ENCODE assay signal across 24 cellular contexts in the genomic region with DNA sequence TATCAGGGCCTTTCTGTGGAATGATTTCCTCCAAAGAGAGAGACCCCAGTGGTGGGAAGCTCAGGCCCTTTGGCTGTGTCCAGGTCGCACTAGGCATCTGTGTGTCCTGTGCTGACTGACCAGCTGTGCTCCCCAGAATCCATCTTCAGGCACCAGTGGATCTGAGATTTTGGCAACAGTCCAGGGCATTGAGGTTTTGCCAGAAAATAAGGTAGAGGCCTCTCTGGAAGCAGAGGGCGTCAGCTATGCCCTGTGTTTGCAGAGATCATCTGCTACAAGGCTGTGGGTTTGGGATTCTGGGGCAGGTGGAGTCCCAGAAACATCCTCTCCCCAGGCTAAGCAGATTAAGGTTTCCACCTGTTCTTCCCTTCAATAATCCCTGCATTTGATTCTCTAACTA. TPM values are rescaled to one million over a fixed set of nuclear protein-coding genes. Genes with fewer than 3 reads are reported as not detected.
DNase-seq lines count a peak whose midpoint lies in the region; ATAC-seq, FAIRE-seq and TF ChIP-seq lines count a peak whose summit lies in the region.
"Had no signal": no experiment of that assay in that cellular context is flagged by ENCODE, and none has a peak within 500 bp of the region (broad histone marks: within the 10 kb centered on the region; RNA-seq: fewer than 3 reads in every experiment).

No MANE protein-coding gene starts in this region.

- POLR2A ChIA-PET in HepG2 (lab: Yijun Ruan, JAX) = interaction anchor here (1.1 to 11.0 kb wide), 4 partner anchors 8 to 58 kb away, joined by 3 to 177 read pairs (median 6); a partner anchor contains a TSS
- POLR2A ChIA-PET in naive thymus-derived CD4-positive, alpha-beta T cell (lab: Charles Lee) = interaction anchor here (6.7 to 34.4 kb wide), 3 partner anchors 7 to 65 kb away, joined by 41 to 828 read pairs (median 71); a partner anchor contains a TSS

- WGBS in right lobe of liver (ENCODE audit: insufficient coverage, low coverage, low lambda C conversion rate, missing lambda C conversion rate) = no CpG with 5 or more reads among the region's 2 CpGs
- WGBS in HepG2 (ENCODE audit: low lambda C conversion rate) = 43% methylated on average over 1 of the region's 2 CpGs

- in situ Hi-C loops in HepG2 (cut with HindIII; ENCODE audit: extremely low pct_ligation_motif_present, low pct_unique_long_range_greater_than_20kb) = no loop called here

- TF ChIP-seq RAD21 in HepG2 (CRISPR knock-in tag; IDR thresholded peaks at IDR 0.05) = no peak

- no peak for TF ChIP-seq CTCF in right lobe of liver (IDR thresholded peaks at IDR 0.05)
- no peak for TF ChIP-seq CTCF in HepG2 (CRISPR knock-in tag; IDR thresholded peaks at IDR 0.05)
- no peak for TF ChIP-seq CTCF in GM10266 (IDR thresholded peaks at IDR 0.05; ENCODE audit: control insufficient read depth, insufficient read depth, low read depth, missing control alignments)

- H3K9me3 ChIP-seq in right lobe of liver (no peaks in the 10 kb centered on the region), HepG2 (ENCODE audit: low read length) (no peaks in the 10 kb centered on the region), T-helper 17 cell (ENCODE audit: control insufficient read depth, low read length, poor library complexity, severe bottlenecking) (no peaks in the 10 kb centered on the region)
- H3K9me3 ChIP-seq in naive thymus-derived CD4-positive, alpha-beta T cell (ENCODE audit: control insufficient read depth in 2 of 3, low read length in 3 of 3) = no peaks in the 10 kb centered on the region
- H3K9me3 ChIP-seq: BLaER1, gastrocnemius medialis, spleen had no signal

- H2AFZ ChIP-seq in HepG2 (ENCODE audit: low read length) = no peak overlapping the region

- no peak overlapping the region for H3K9ac ChIP-seq in HepG2 (ENCODE audit: insufficient read depth, low read depth, low read length)
- H3K9ac ChIP-seq: BLaER1 had no signal

- H3K27me3 ChIP-seq in right lobe of liver (no peaks in the 10 kb centered on the region), HepG2 (ENCODE audit: control insufficient read depth in 1 of 2, insufficient read depth in 2 of 2, low read length in 2 of 2) (peaks cover 2 to 3% of the 10 kb centered on the region in 2 experiments; a peak in 2 of 5 replicates)
- H3K27me3 ChIP-seq in naive thymus-derived CD4-positive, alpha-beta T cell (ENCODE audit: control insufficient read depth in 2 of 2, insufficient read depth in 2 of 2, low read length in 2 of 2) = no peaks in the 10 kb centered on the region
- H3K27me3 ChIP-seq: BLaER1, gastrocnemius medialis, spleen had no signal

- H4K20me1 ChIP-seq in HepG2 (ENCODE audit: insufficient read depth, low read length) = no peaks in the 10 kb centered on the region
- H4K20me1 ChIP-seq: BLaER1 had no signal

- H3K4me3 ChIP-seq in right lobe of liver = no peak overlapping the region
- no peak overlapping the region; a peak in 1 of 6 replicates for H3K4me3 ChIP-seq in HepG2 (replicated peaks in 1 of 3; ENCODE audit: insufficient read depth in 1 of 3, low read depth in 2 of 3, low read length in 3 of 3)
- no peak overlapping the region for H3K4me3 ChIP-seq in naive thymus-derived CD4-positive, alpha-beta T cell (ENCODE audit: low read length)
- H3K4me3 ChIP-seq: BLaER1, gastrocnemius medialis, spleen had no signal

- TF ChIP-seq EP300 in HepG2 (IDR thresholded peaks at IDR 0.05; ENCODE audit: low read depth in 2 of 2, low read length in 2 of 2) = no peak
- TF ChIP-seq EP300 in HepG2 (CRISPR knock-in tag; IDR thresholded peaks at IDR 0.05; ENCODE audit: borderline replicate concordance) = no peak

- BruUV-seq in HepG2 (replicated peaks; lab: Mats Ljungman, UMichigan) = no TSS peak

- H3K4me3 Mint-ChIP-seq in T-helper 17 cell = no peak overlapping the region
- H3K4me3 Mint-ChIP-seq in naive thymus-derived CD4-positive, alpha-beta T cell = no peak overlapping the region
- H3K4me3 Mint-ChIP-seq: activated B cell treated with CpG ODN at 0.5 μM for 24 hours; activated CD4-positive, alpha-beta memory T cell treated with anti-CD3 and anti-CD28 coated beads for 36 hours; H9; neural crest cell had no signal

- H3K27ac Mint-ChIP-seq in T-helper 17 cell = peak overlapping the region; percentile 94
- peak overlapping the region in 2 of 9 donors; percentile 6 to 57 for H3K27ac Mint-ChIP-seq in naive thymus-derived CD4-positive, alpha-beta T cell
- H3K27ac Mint-ChIP-seq: activated B cell treated with CpG ODN at 0.5 μM for 24 hours; activated CD4-positive, alpha-beta memory T cell treated with anti-CD3 and anti-CD28 coated beads for 36 hours had no signal

- H3K79me2 ChIP-seq in HepG2 (ENCODE audit: insufficient read depth, low read length) = no peaks in the 10 kb centered on the region

- CTCF ChIA-PET in HepG2 (lab: Yijun Ruan, JAX; ENCODE audit: low intra/inter-chr PET ratio, low total read pairs) = no interaction called here
- CTCF ChIA-PET in naive thymus-derived CD4-positive, alpha-beta T cell (lab: Charles Lee) = no interaction called here

- H3K27me3 Mint-ChIP-seq in T-helper 17 cell = no peaks in the 10 kb centered on the region
- peaks cover 0 to 11% (median 0%) of the 10 kb centered on the region in 5 donors for H3K27me3 Mint-ChIP-seq in naive thymus-derived CD4-positive, alpha-beta T cell
- H3K27me3 Mint-ChIP-seq: activated B cell treated with CpG ODN at 0.5 μM for 24 hours; activated CD4-positive, alpha-beta memory T cell treated with anti-CD3 and anti-CD28 coated beads for 36 hours had no signal

- peak; percentile 21 for DNase-seq in DMS153 treated with DMSO at 0.1 percent for 48 hours (lab: John Stamatoyannopoulos, UW; ENCODE audit: unreplicated experiment)
- DNase-seq in DMS153 (lab: John Stamatoyannopoulos, UW) = no peak
- DNase-seq in right lobe of liver = peak in 2 of 3 donors; percentile 38 to 76
- DNase-seq in HepG2 (ENCODE audit: low spot score) = no peak
- no peak for DNase-seq in T-helper 17 cell
- DNase-seq in naive thymus-derived CD4-positive, alpha-beta T cell = no peak
- no peak for DNase-seq in GM10266 (ENCODE audit: extremely low spot score)
- no peak for DNase-seq in SKM-1 (lab: John Stamatoyannopoulos, UW; ENCODE audit: unreplicated experiment)
- DNase-seq: activated B cell treated with CpG ODN at 0.5 μM for 24 hours; activated CD4-positive, alpha-beta memory T cell treated with anti-CD3 and anti-CD28 coated beads for 36 hours; activated naive CD4-positive, alpha-beta T cell treated with Interleukin-2 at 50 U/mL for 16 hours; central memory CD4-positive, alpha-beta T cell; gastrocnemius medialis; H9; left colon; midbrain; NCI-H2107; spleen; stimulated activated CD4-positive, alpha-beta T cell treated with anti-CD3 and anti-CD28 coated beads, Interleukin-4, amount 100 ng/mL, for 4 hours had no signal

- no peaks in the 10 kb centered on the region for H3K36me3 Mint-ChIP-seq in T-helper 17 cell (ENCODE audit: low read depth)
- peaks cover 0 to 4% (median 0%) of the 10 kb centered on the region in 5 donors for H3K36me3 Mint-ChIP-seq in naive thymus-derived CD4-positive, alpha-beta T cell
- H3K36me3 Mint-ChIP-seq: activated CD4-positive, alpha-beta memory T cell treated with anti-CD3 and anti-CD28 coated beads for 36 hours had no signal

- H3K4me2 ChIP-seq in HepG2 (ENCODE audit: low read depth, low read length) = no peak overlapping the region
- H3K4me2 ChIP-seq: BLaER1 had no signal

- peak overlapping the region in 1 of 3 donors; percentile 4 for H3K27ac ChIP-seq in right lobe of liver
- H3K27ac ChIP-seq in HepG2 (ENCODE audit: extremely low read length, insufficient read depth, low read length) = no peak overlapping the region
- no peak overlapping the region for H3K27ac ChIP-seq in naive thymus-derived CD4-positive, alpha-beta T cell (ENCODE audit: low read depth, low read length)
- H3K27ac ChIP-seq: BLaER1, spleen had no signal

- intact Hi-C loops in right lobe of liver (cut with DNase I) = no loop called here
- intact Hi-C loops in HepG2 (cut with micrococcal nuclease; ENCODE audit: unreplicated experiment) = no loop called here
- intact Hi-C loops in naive thymus-derived CD4-positive, alpha-beta T cell (cut with micrococcal nuclease) = no loop called here

- peaks cover 0 to 2% (median 0%) of the 10 kb centered on the region in 11 donors for H3K9me3 Mint-ChIP-seq in naive thymus-derived CD4-positive, alpha-beta T cell
- H3K9me3 Mint-ChIP-seq: activated B cell treated with CpG ODN at 0.5 μM for 24 hours; activated CD4-positive, alpha-beta memory T cell treated with anti-CD3 and anti-CD28 coated beads for 36 hours; H9; neural crest cell had no signal

- peaks cover 0 to 42% (median 13%) of the 10 kb centered on the region in 4 donors for H3K4me1 ChIP-seq in right lobe of liver
- peaks cover 73% of the 10 kb centered on the region for H3K4me1 ChIP-seq in HepG2 (ENCODE audit: insufficient read depth, low read length)
- peaks cover 20 to 22% of the 10 kb centered on the region in 2 donors for H3K4me1 ChIP-seq in naive thymus-derived CD4-positive, alpha-beta T cell (ENCODE audit: control insufficient read depth in 2 of 2, insufficient read depth in 2 of 2, low read length in 2 of 2)

- peak in 1 of 4 donors; percentile 6 for ATAC-seq in right lobe of liver
- no peak for ATAC-seq in HepG2
- no peak for ATAC-seq in T-helper 17 cell
- no peak for ATAC-seq in naive thymus-derived CD4-positive, alpha-beta T cell
- ATAC-seq: esophagus mucosa, gastrocnemius medialis, Right ventricle myocardium inferior had no signal

- H3K36me3 ChIP-seq in right lobe of liver = no peaks in the 10 kb centered on the region
- no peaks in the 10 kb centered on the region for H3K36me3 ChIP-seq in HepG2 (replicated peaks in 1 of 2; ENCODE audit: control insufficient read depth in 1 of 2, insufficient read depth in 2 of 2, low read length in 2 of 2)
- H3K36me3 ChIP-seq in naive thymus-derived CD4-positive, alpha-beta T cell (ENCODE audit: control insufficient read depth in 2 of 3, insufficient read depth in 3 of 3, low read length in 3 of 3) = no peaks in the 10 kb centered on the region
- H3K36me3 ChIP-seq: BLaER1, gastrocnemius medialis, spleen had no signal

- H3K4me1 Mint-ChIP-seq in T-helper 17 cell = peaks cover 55% of the 10 kb centered on the region
- H3K4me1 Mint-ChIP-seq in naive thymus-derived CD4-positive, alpha-beta T cell = peaks cover 33 to 55% (median 40%) of the 10 kb centered on the region in 7 donors

- no peak for TF ChIP-seq POLR2A in right lobe of liver (IDR thresholded peaks at IDR 0.05)
- TF ChIP-seq POLR2A in HepG2 (IDR thresholded peaks at IDR 0.05; ENCODE audit: insufficient read depth in 1 of 2, low read depth in 2 of 2, low read length in 2 of 2) = no peak

- FAIRE-seq in HepG2 (lab: Jason Lieb, UNC) = no peak
- FAIRE-seq: A204.1 had no signal

RNA-seq across cellular contexts. Expression of a gene that starts 57.5 kb away (rescaled TPM):
- 100 to 1,000 TPM in 3 of 6 experiments, 10 to 100 TPM in 3; 36.2 to 222 (median 82.1) TPM for total RNA-seq in right lobe of liver
- total RNA-seq in HepG2 (2016; rRNA removed; fragmentation: Illumina TruSeq; extraction: Trizol) = 19.4 and 21.9 TPM in 2 replicates
- 4.8 and 6.1 TPM in 2 replicates for total RNA-seq in HepG2 (2016; cell fraction: cytosol; rRNA removed; fragmentation: Illumina TruSeq; extraction: Trizol; ENCODE audit: low read depth)
- 15.4 and 18.3 TPM in 2 replicates for total RNA-seq in HepG2 (2016; cell fraction: insoluble cytoplasmic fraction; rRNA removed; fragmentation: Illumina TruSeq; extraction: Trizol)
- 17.3 and 20.5 TPM in 2 replicates for total RNA-seq in HepG2 (2016; cell fraction: membrane; rRNA removed; fragmentation: Illumina TruSeq; extraction: Trizol)
- total RNA-seq in HepG2 (2016; cell fraction: nucleus; rRNA removed; fragmentation: Illumina TruSeq; extraction: Trizol) = 32.5 and 39.5 TPM in 2 replicates
- polyA plus RNA-seq in HepG2 (2011; rRNA removed) = 52.5 and 57.7 TPM in 2 replicates
- 34.6 and 53.8 TPM in 2 replicates for polyA plus RNA-seq in HepG2 (2011; cell fraction: cytosol; rRNA removed)
- 22.7 and 27.8 TPM in 2 replicates for polyA plus RNA-seq in HepG2 (2011; cell fraction: nucleus; rRNA removed)
- polyA plus RNA-seq in HepG2 (2012) = 77.1 and 86.3 TPM in 2 replicates
- 11.4 and 11.5 TPM in 2 replicates for polyA plus RNA-seq in HepG2 (2016; cell fraction: cytosol; fragmentation: Illumina TruSeq; extraction: Trizol; ENCODE audit: low read depth)
- 38.0 and 41.3 TPM in 2 replicates for polyA plus RNA-seq in HepG2 (2016; cell fraction: insoluble cytoplasmic fraction; fragmentation: Illumina TruSeq; extraction: Trizol; ENCODE audit: low read depth)
- polyA plus RNA-seq in HepG2 (2016; cell fraction: membrane; fragmentation: Illumina TruSeq; extraction: Trizol; ENCODE audit: low read depth) = 23.3 and 26.8 TPM in 2 replicates
- 96.0 and 102 TPM in 2 replicates for polyA plus RNA-seq in HepG2 (2016; cell fraction: nucleus; fragmentation: Illumina TruSeq; extraction: Trizol; ENCODE audit: insufficient read depth, low read depth)
- 82.9 and 106 TPM in 2 replicates for polyA minus RNA-seq in HepG2 (2011; rRNA and poly(A)+ RNA removed; ENCODE audit: low replicate concordance)
- polyA minus RNA-seq in HepG2 (2011; cell fraction: cytosol; rRNA and poly(A)+ RNA removed) = 53.5 and 57.1 TPM in 2 replicates
- polyA minus RNA-seq in HepG2 (2011; cell fraction: nucleus; rRNA and poly(A)+ RNA removed) = 28.7 and 29.6 TPM in 2 replicates
- total RNA-seq in T-helper 17 cell = 100 to 1,000 TPM; 226 to 358 TPM
- 100 to 1,000 TPM in 4 of 5 experiments, 10 to 100 TPM in 1; 51.5 to 261 (median 131) TPM for total RNA-seq in naive thymus-derived CD4-positive, alpha-beta T cell
- 10 to 100 TPM; 27.9 to 33.7 TPM for polyA plus RNA-seq in naive thymus-derived CD4-positive, alpha-beta T cell

Comparison
In these comparisons a context has a peak if more than half of its experiments do, and no peak if none do; other contexts are left out.
1. DNase-seq: peak in DMS153 treated with DMSO at 0.1 percent for 48 hours (single experiment) and right lobe of liver (2 of 3); none in DMS153 (single experiment), HepG2 (single experiment), T-helper 17 cell (0 of 3), naive thymus-derived CD4-positive, alpha-beta T cell (0 of 9), GM10266 (single experiment) and SKM-1 (single experiment).